Comparison of ENCODE assay signal across 23 cellular contexts in genomic region chr10:112402917-112403316, GRCh38. TPM values are rescaled to one million over a fixed set of nuclear protein-coding genes. Genes with fewer than 3 reads are reported as not detected.
A peak's percentile ranks its signal among the peaks of the same experiment; 100 is the strongest.
DNase-seq lines count a peak whose midpoint lies in the region; ATAC-seq and TF ChIP-seq lines count a peak whose summit lies in the region.
"Had no signal": no experiment of that assay in that cellular context is flagged by ENCODE, and none has a peak within 500 bp of the region (broad histone marks: within the 10 kb centered on the region; RNA-seq: fewer than 3 reads in every experiment).

No MANE protein-coding gene starts in this region.

- POLR2A ChIA-PET in activated CD8-positive, alpha-beta T cell treated with anti-CD3 and anti-CD28 coated beads for 36 hours (lab: Charles Lee): no interaction called here
- POLR2A ChIA-PET in activated CD8-positive, alpha-beta T cell treated with anti-CD3 and anti-CD28 coated beads, Interleukin-2, amount 10 ng/mL, durations not matched to agents 7 days and 5 days (lab: Charles Lee): no interaction called here

- in situ Hi-C loops in transverse colon (cut with MboI; ENCODE audit: low pct_ligation_motif_present in 1 of 4, low pct_unique_long_range_greater_than_20kb in 1 of 4, low sequenced_read_pairs in 3 of 4): no loop called here

- 38 to 57% methylated on average over 2 of the region's 2 CpGs for WGBS in transverse colon (ENCODE audit: low coverage in 1 of 2), 2 donors

- peaks cover 13 to 55% (median 21%) of the 10 kb centered on the region in 4 donors for H3K4me1 ChIP-seq in transverse colon

- H3K27me3 Mint-ChIP-seq in activated CD8-positive, alpha-beta T cell treated with anti-CD3 and anti-CD28 coated beads for 36 hours: no peaks in the 10 kb centered on the region
- H3K27me3 Mint-ChIP-seq in activated CD8-positive, alpha-beta T cell treated with anti-CD3 and anti-CD28 coated beads, Interleukin-2, amount 10 ng/mL, durations not matched to agents 7 days and 5 days (ENCODE audit: low read depth): no peaks in the 10 kb centered on the region
- H3K27me3 Mint-ChIP-seq in T-helper 17 cell: no peaks in the 10 kb centered on the region

- TF ChIP-seq EP300 in transverse colon (IDR thresholded peaks at IDR 0.05; ENCODE audit: low read depth): no peak

- H3K27me3 ChIP-seq in transverse colon: no peaks in the 10 kb centered on the region

- TF ChIP-seq CTCF in activated CD8-positive, alpha-beta T cell treated with anti-CD3 and anti-CD28 coated beads for 36 hours (IDR thresholded peaks at IDR 0.05): no peak
- no peak for TF ChIP-seq CTCF in transverse colon (IDR thresholded peaks at IDR 0.05)

- H3K36me3 Mint-ChIP-seq in activated CD8-positive, alpha-beta T cell treated with anti-CD3 and anti-CD28 coated beads for 36 hours (ENCODE audit: low read depth): peaks cover 55% of the 10 kb centered on the region
- H3K36me3 Mint-ChIP-seq in activated CD8-positive, alpha-beta T cell treated with anti-CD3 and anti-CD28 coated beads, Interleukin-2, amount 10 ng/mL, durations not matched to agents 7 days and 5 days (ENCODE audit: low read depth): peaks cover 54% of the 10 kb centered on the region
- peaks cover 18% of the 10 kb centered on the region for H3K36me3 Mint-ChIP-seq in T-helper 17 cell (ENCODE audit: low read depth)

- no peak for ATAC-seq in activated CD8-positive, alpha-beta T cell treated with anti-CD3 and anti-CD28 coated beads for 36 hours
- no peak for ATAC-seq in activated CD8-positive, alpha-beta T cell treated with anti-CD3 and anti-CD28 coated beads, Interleukin-2, amount 10 ng/mL, durations not matched to agents 7 days and 5 days
- ATAC-seq in T-helper 17 cell (no peak), left colon (peak; percentile 86), GM19463 (IDR thresholded peaks at IDR 0.05; ENCODE audit: unreplicated experiment) (no peak)
- ATAC-seq: GM23338, PC-3, SK-N-SH treated with all-trans-retinoic acid at 6 μM for 48 hours had no signal

- no peak overlapping the region for H3K4me3 ChIP-seq in transverse colon
- H3K4me3 ChIP-seq: GM23338 had no signal

- H3K9me3 ChIP-seq in T-helper 17 cell (ENCODE audit: control insufficient read depth, low read length, poor library complexity, severe bottlenecking): no peaks in the 10 kb centered on the region
- H3K9me3 ChIP-seq in transverse colon: no peaks in the 10 kb centered on the region
- H3K9me3 ChIP-seq: Caco-2 had no signal

- no peak for DNase-seq in activated CD8-positive, alpha-beta T cell treated with anti-CD3 and anti-CD28 coated beads for 36 hours
- no peak for DNase-seq in activated CD8-positive, alpha-beta T cell treated with anti-CD3 and anti-CD28 coated beads, Interleukin-2, amount 10 ng/mL, durations not matched to agents 7 days and 5 days
- no peak for DNase-seq in T-helper 17 cell
- DNase-seq in left colon: no peak
- no peak for DNase-seq in transverse colon
- DNase-seq in NOMO-1 treated with DMSO at 0.1 percent for 48 hours (lab: John Stamatoyannopoulos, UW; ENCODE audit: unreplicated experiment): no peak
- no peak for DNase-seq in ecto neural progenitor cell (ENCODE audit: low spot score)
- DNase-seq: AML-193, Caco-2, HCEC 1CT, NCI-H1105 treated with DMSO at 0.1 percent for 48 hours, NCI-H187, NCI-H226, NCI-H524, NCI-H82, PC-3, SIG-M5 had no signal

- no peak overlapping the region for H3K4me3 Mint-ChIP-seq in activated CD8-positive, alpha-beta T cell treated with anti-CD3 and anti-CD28 coated beads for 36 hours
- no peak overlapping the region for H3K4me3 Mint-ChIP-seq in activated CD8-positive, alpha-beta T cell treated with anti-CD3 and anti-CD28 coated beads, Interleukin-2, amount 10 ng/mL, durations not matched to agents 7 days and 5 days
- no peak overlapping the region for H3K4me3 Mint-ChIP-seq in T-helper 17 cell
- H3K4me3 Mint-ChIP-seq: CD14-positive monocyte, GM23338 had no signal

- peak overlapping the region; percentile 1 for H3K27ac Mint-ChIP-seq in activated CD8-positive, alpha-beta T cell treated with anti-CD3 and anti-CD28 coated beads for 36 hours
- no peak overlapping the region for H3K27ac Mint-ChIP-seq in activated CD8-positive, alpha-beta T cell treated with anti-CD3 and anti-CD28 coated beads, Interleukin-2, amount 10 ng/mL, durations not matched to agents 7 days and 5 days
- H3K27ac Mint-ChIP-seq in T-helper 17 cell: peak overlapping the region; percentile 27
- H3K27ac Mint-ChIP-seq: GM23338 had no signal

- peaks cover 0 to 25% (median 5%) of the 10 kb centered on the region in 4 donors for H3K36me3 ChIP-seq in transverse colon

- intact Hi-C loops in activated CD8-positive, alpha-beta T cell treated with anti-CD3 and anti-CD28 coated beads for 36 hours (cut with micrococcal nuclease): no loop called here
- intact Hi-C loops in left colon (cut with DNase I, micrococcal nuclease) (no loop called here), transverse colon (cut with DNase I; ENCODE audit: low total_unique reads) (no loop called here)

- peak overlapping the region; percentile 80 to 86 (median 84) for H3K27ac ChIP-seq in transverse colon
- H3K27ac ChIP-seq: 22Rv1, RWPE1 had no signal

- H3K9me3 Mint-ChIP-seq in activated CD8-positive, alpha-beta T cell treated with anti-CD3 and anti-CD28 coated beads for 36 hours: peaks cover 1% of the 10 kb centered on the region
- H3K9me3 Mint-ChIP-seq in activated CD8-positive, alpha-beta T cell treated with anti-CD3 and anti-CD28 coated beads, Interleukin-2, amount 10 ng/mL, durations not matched to agents 7 days and 5 days (ENCODE audit: insufficient read depth): no peaks in the 10 kb centered on the region
- H3K9me3 Mint-ChIP-seq: CD14-positive monocyte, GM23338 had no signal

- TF ChIP-seq POLR2A in transverse colon (IDR thresholded peaks at IDR 0.05): no peak

- peaks cover 8% of the 10 kb centered on the region for H3K4me1 Mint-ChIP-seq in activated CD8-positive, alpha-beta T cell treated with anti-CD3 and anti-CD28 coated beads for 36 hours (ENCODE audit: low read depth)
- no peaks in the 10 kb centered on the region for H3K4me1 Mint-ChIP-seq in activated CD8-positive, alpha-beta T cell treated with anti-CD3 and anti-CD28 coated beads, Interleukin-2, amount 10 ng/mL, durations not matched to agents 7 days and 5 days (ENCODE audit: low read depth)
- H3K4me1 Mint-ChIP-seq in T-helper 17 cell: peaks cover 11% of the 10 kb centered on the region
- H3K4me1 Mint-ChIP-seq: CD14-positive monocyte, GM23338 had no signal

- CTCF ChIA-PET in activated CD8-positive, alpha-beta T cell treated with anti-CD3 and anti-CD28 coated beads for 36 hours (lab: Charles Lee): interaction anchor here (1.1 kb wide), 1 partner anchor 18 kb away, joined by 3 read pairs; no protein-coding TSS in a partner anchor
- CTCF ChIA-PET in activated CD8-positive, alpha-beta T cell treated with anti-CD3 and anti-CD28 coated beads, Interleukin-2, amount 10 ng/mL, durations not matched to agents 7 days and 5 days (lab: Charles Lee): no interaction called here

RNA-seq across cellular contexts. Expression of gene ACSL5, which starts 29.0 kb away (rescaled TPM):
- 10 to 100 TPM; 33.7 to 34.1 TPM for total RNA-seq in activated CD8-positive, alpha-beta T cell treated with anti-CD3 and anti-CD28 coated beads for 36 hours
- total RNA-seq in activated CD8-positive, alpha-beta T cell treated with anti-CD3 and anti-CD28 coated beads, Interleukin-2, amount 10 ng/mL, durations not matched to agents 7 days and 5 days: 10 to 100 TPM; 50.7 to 53.1 TPM
- total RNA-seq in T-helper 17 cell (10 to 100 TPM; 35.4 to 44.2 TPM), left colon (100 to 1,000 TPM; 216 to 301 TPM), transverse colon (100 to 1,000 TPM in 3 of 4 donors, 10 to 100 TPM in 1; 91.6 to 315 (median 178) TPM)
- total RNA-seq: GM23338 had no signal

RNA-seq across cellular contexts. Expression of gene ZDHHC6, which starts 43.8 kb away (rescaled TPM):
- total RNA-seq in activated CD8-positive, alpha-beta T cell treated with anti-CD3 and anti-CD28 coated beads for 36 hours: 10 to 100 TPM; 36.6 to 37.6 TPM
- 10 to 100 TPM; 49.0 to 51.5 TPM for total RNA-seq in activated CD8-positive, alpha-beta T cell treated with anti-CD3 and anti-CD28 coated beads, Interleukin-2, amount 10 ng/mL, durations not matched to agents 7 days and 5 days
- total RNA-seq in T-helper 17 cell (10 to 100 TPM; 32.4 to 36.2 TPM), left colon (10 to 100 TPM; 31.7 to 34.0 TPM), transverse colon (10 to 100 TPM; 13.1 to 46.4 (median 24.6) TPM)

RNA-seq across cellular contexts. Expression of gene VTI1A, which starts 44.1 kb away (rescaled TPM):
- 10 to 100 TPM; 29.4 to 30.0 TPM for total RNA-seq in activated CD8-positive, alpha-beta T cell treated with anti-CD3 and anti-CD28 coated beads for 36 hours
- total RNA-seq in activated CD8-positive, alpha-beta T cell treated with anti-CD3 and anti-CD28 coated beads, Interleukin-2, amount 10 ng/mL, durations not matched to agents 7 days and 5 days: 10 to 100 TPM; 40.2 to 43.7 TPM
- total RNA-seq in T-helper 17 cell (10 to 100 TPM; 58.8 to 65.0 TPM), left colon (10 to 100 TPM; 44.4 to 52.8 TPM), transverse colon (100 to 1,000 TPM in 3 of 4 donors, 10 to 100 TPM in 1; 65.8 to 211 (median 149) TPM)
